Comparison of ENCODE assay signal across 1 cellular context in genomic region chr4:81432825-81433224, GRCh38.
TF ChIP-seq lines count a peak whose summit lies in the region.

No MANE protein-coding gene starts in this region.

TF ChIP-seq in H1, 55 proteins besides CTCF, POLR2A, EP300 and RAD21:
- TF ChIP-seq CEBPB (IDR thresholded peaks at IDR 0.05; ENCODE audit: low read depth, low read length) (no peak), PHF8 (conservative IDR thresholded peaks at IDR 0.05; ENCODE audit: low read depth, low read length) (no peak), ATF3 (IDR thresholded peaks at IDR 0.05; ENCODE audit: insufficient read depth, low read depth, low read length) (no peak), CHD1 (IDR thresholded peaks at IDR 0.05; ENCODE audit: low read depth, low read length) (no peak), NRF1 (IDR thresholded peaks at IDR 0.05; ENCODE audit: low read depth, low read length) (no peak), RFX5 (IDR thresholded peaks at IDR 0.05; ENCODE audit: borderline replicate concordance, low read depth, low read length) (no peak), YY1 (IDR thresholded peaks at IDR 0.05; ENCODE audit: low read depth, low read length) (no peak), HDAC2 (IDR thresholded peaks at IDR 0.05; ENCODE audit: borderline replicate concordance in 1 of 2, low read depth in 2 of 2, low read length in 2 of 2) (no peak), SIRT6 (IDR thresholded peaks at IDR 0.05; ENCODE audit: low read length) (no peak), MAX (IDR thresholded peaks at IDR 0.05) (no peak)
